2 cellular contexts compared by ENCODE assay signal in genomic region chr7:4724648-4725013, GRCh38.
TF ChIP-seq lines count a peak whose summit lies in the region.

No MANE protein-coding gene starts in this region.

TF ChIP-seq in A549, 52 proteins besides CTCF, POLR2A, EP300 and RAD21:
- TF ChIP-seq EHMT2 (IDR thresholded peaks at IDR 0.05; ENCODE audit: low read depth) (no peak), HOXB13 (CRISPR knock-in tag; IDR thresholded peaks at IDR 0.05; ENCODE audit: low read depth) (no peak), ATOH8 (CRISPR knock-in tag; IDR thresholded peaks at IDR 0.05; ENCODE audit: low read depth) (no peak), NFE2L2 (conservative IDR thresholded peaks at IDR 0.05; ENCODE audit: low read length) (no peak), FOSL2 (IDR thresholded peaks at IDR 0.05) (no peak), FOSL2 (CRISPR knock-in tag; IDR thresholded peaks at IDR 0.05) (no peak), RCOR1 (IDR thresholded peaks at IDR 0.05; ENCODE audit: low read depth, low read length) (no peak), FOXS1 (CRISPR knock-in tag; IDR thresholded peaks at IDR 0.05) (no peak), BCL3 (IDR thresholded peaks at IDR 0.05) (no peak), JUN (IDR thresholded peaks at IDR 0.05) (no peak), MAX (IDR thresholded peaks at IDR 0.05) (no peak; the same call in 1 of the 2 replicates), MAFK (IDR thresholded peaks at IDR 0.05; ENCODE audit: partially characterized antibody) (no peak), JUNB (IDR thresholded peaks at IDR 0.05) (no peak), GATA3 (IDR thresholded peaks at IDR 0.05; ENCODE audit: borderline replicate concordance) (no peak), MYC (IDR thresholded peaks at IDR 0.05; ENCODE audit: borderline replicate concordance, low read length) (no peak), HEYL (CRISPR knock-in tag; IDR thresholded peaks at IDR 0.05) (no peak), RFX5 (IDR thresholded peaks at IDR 0.05) (no peak), HES2 (IDR thresholded peaks at IDR 0.05) (no peak), CBX2 (IDR thresholded peaks at IDR 0.05; ENCODE audit: borderline replicate concordance, low read depth) (no peak), EHF (CRISPR knock-in tag; IDR thresholded peaks at IDR 0.05) (no peak), ZC3H11A (IDR thresholded peaks at IDR 0.05) (no peak)

TF ChIP-seq in IMR-90, 13 proteins besides CTCF, POLR2A, EP300 and RAD21:
- TF ChIP-seq BHLHE40 (IDR thresholded peaks at IDR 0.05; ENCODE audit: low read depth, low read length) = no peak
- TF ChIP-seq FOS (IDR thresholded peaks at IDR 0.05; ENCODE audit: low read depth, low read length) = no peak
- TF ChIP-seq USF2 (IDR thresholded peaks at IDR 0.05; ENCODE audit: low read depth, low read length) = no peak
- no peak for TF ChIP-seq CEBPB (IDR thresholded peaks at IDR 0.05; ENCODE audit: low read depth, low read length)
- TF ChIP-seq NFE2L2 (IDR thresholded peaks at IDR 0.05; ENCODE audit: low read depth, low read length) = no peak
- no peak for TF ChIP-seq RCOR1 (IDR thresholded peaks at IDR 0.05; ENCODE audit: insufficient replicate concordance, low read length)
- no peak for TF ChIP-seq SMC3 (IDR thresholded peaks at IDR 0.05; ENCODE audit: low read depth, low read length)
- TF ChIP-seq ELK1 (IDR thresholded peaks at IDR 0.05; ENCODE audit: borderline replicate concordance, low read depth, low read length) = no peak
- no peak for TF ChIP-seq MAZ (IDR thresholded peaks at IDR 0.05; ENCODE audit: borderline replicate concordance, low read depth, low read length)
- no peak for TF ChIP-seq MXI1 (IDR thresholded peaks at IDR 0.05; ENCODE audit: borderline replicate concordance, low read depth, low read length)
- TF ChIP-seq CHD1 (IDR thresholded peaks at IDR 0.05; ENCODE audit: low read depth, low read length) = no peak
- TF ChIP-seq RFX5 (IDR thresholded peaks at IDR 0.05; ENCODE audit: low read depth, low read length) = no peak
- TF ChIP-seq MAFK (IDR thresholded peaks at IDR 0.05; ENCODE audit: low read depth, low read length) = no peak
